ENCODE assay signal across 1 cellular context in genomic region chr7:30770936-30771858, GRCh38.
TF ChIP-seq lines count a peak whose summit lies in the region.

TSS of gene MINDY4 (plus strand) at chr7:30771417. CDS start at chr7:30771494, 77 bp downstream.

TF ChIP-seq in HEK293, 187 proteins besides CTCF, POLR2A, EP300 and RAD21 (continued from another document and continues in another):
- TF ChIP-seq ZNF530 (tag by site-specific recombination; IDR thresholded peaks at IDR 0.05; ENCODE audit: low read depth) (no peak), ZNF133 (tag by site-specific recombination; IDR thresholded peaks at IDR 0.05) (no peak), ZNF292 (tag by site-specific recombination; IDR thresholded peaks at IDR 0.05; ENCODE audit: borderline replicate concordance, low read depth) (no peak), ZNF302 (tag by site-specific recombination; IDR thresholded peaks at IDR 0.05; ENCODE audit: low read depth) (no peak), ZNF202 (tag by site-specific recombination; IDR thresholded peaks at IDR 0.05; ENCODE audit: borderline replicate concordance) (no peak), ZNF10 (tag by site-specific recombination; IDR thresholded peaks at IDR 0.05) (no peak), ZNF350 (tag by site-specific recombination; IDR thresholded peaks at IDR 0.05) (no peak), MZF1 (tag by site-specific recombination; IDR thresholded peaks at IDR 0.05; ENCODE audit: borderline replicate concordance) (no peak), ZNF623 (tag by site-specific recombination; IDR thresholded peaks at IDR 0.05) (no peak), ZNF404 (tag by site-specific recombination; IDR thresholded peaks at IDR 0.05) (no peak), ZNF362 (tag by site-specific recombination; IDR thresholded peaks at IDR 0.05) (no peak), ZNF558 (tag by site-specific recombination; IDR thresholded peaks at IDR 0.05) (no peak), ZSCAN4 (tag by site-specific recombination; IDR thresholded peaks at IDR 0.05) (no peak), SALL2 (tag by site-specific recombination; IDR thresholded peaks at IDR 0.05; ENCODE audit: borderline replicate concordance) (no peak), ZBTB7A (tag by site-specific recombination; IDR thresholded peaks at IDR 0.05; ENCODE audit: low read depth) (no peak), ZNF274 (IDR thresholded peaks at IDR 0.05; ENCODE audit: low read length) (no peak), ZNF274 (tag by site-specific recombination; IDR thresholded peaks at IDR 0.05; ENCODE audit: borderline replicate concordance) (no peak), HOXC10 (CRISPR knock-in tag; IDR thresholded peaks at IDR 0.05) (no peak), ZNF510 (tag by site-specific recombination; IDR thresholded peaks at IDR 0.05; ENCODE audit: insufficient replicate concordance) (no peak), ZNF366 (tag by site-specific recombination; conservative IDR thresholded peaks at IDR 0.05) (no peak), KLF16 (tag by site-specific recombination; IDR thresholded peaks at IDR 0.05) (no peak), ZNF777 (tag by site-specific recombination; IDR thresholded peaks at IDR 0.05; ENCODE audit: borderline replicate concordance) (no peak), ZNF121 (tag by site-specific recombination; IDR thresholded peaks at IDR 0.05) (no peak), ZNF169 (tag by site-specific recombination; IDR thresholded peaks at IDR 0.05) (no peak), SP7 (tag by site-specific recombination; IDR thresholded peaks at IDR 0.05) (peak; percentile 27; the same call in 1 of the 2 replicates), ZNF37A (tag by site-specific recombination; IDR thresholded peaks at IDR 0.05) (no peak), ZNF140 (tag by site-specific recombination; IDR thresholded peaks at IDR 0.05) (no peak), HOXD13 (CRISPR knock-in tag; IDR thresholded peaks at IDR 0.05; ENCODE audit: borderline replicate concordance) (no peak), ZBTB10 (tag by site-specific recombination; IDR thresholded peaks at IDR 0.05) (no peak), ZNF48 (tag by site-specific recombination; IDR thresholded peaks at IDR 0.05) (no peak), HOXA7 (CRISPR knock-in tag; IDR thresholded peaks at IDR 0.05; ENCODE audit: borderline replicate concordance) (no peak), PBX3 (CRISPR knock-in tag; IDR thresholded peaks at IDR 0.05) (peak; percentile 69; the same call in 1 of the 2 replicates), ZNF560 (tag by site-specific recombination; IDR thresholded peaks at IDR 0.05; ENCODE audit: borderline replicate concordance) (no peak), PRDM2 (tag by site-specific recombination; IDR thresholded peaks at IDR 0.05; ENCODE audit: borderline replicate concordance) (no peak), FEZF1 (tag by site-specific recombination; IDR thresholded peaks at IDR 0.05) (no peak), ZNF600 (tag by site-specific recombination; IDR thresholded peaks at IDR 0.05) (peak; percentile 90), ZNF280D (tag by site-specific recombination; IDR thresholded peaks at IDR 0.05) (no peak), PATZ1 (tag by site-specific recombination; IDR thresholded peaks at IDR 0.05) (peak; percentile 52; the same call in 1 of the 2 replicates), ZNF580 (tag by site-specific recombination; IDR thresholded peaks at IDR 0.05) (no peak), SP3 (tag by site-specific recombination; IDR thresholded peaks at IDR 0.05) (peak; percentile 54; the same call in 1 of the 2 replicates), ZNF174 (tag by site-specific recombination; IDR thresholded peaks at IDR 0.05) (no peak), ZXDB (tag by site-specific recombination; IDR thresholded peaks at IDR 0.05) (no peak), ZNF677 (tag by site-specific recombination; IDR thresholded peaks at IDR 0.05) (no peak), ZNF311 (tag by site-specific recombination; IDR thresholded peaks at IDR 0.05; ENCODE audit: borderline replicate concordance) (no peak), SP2 (tag by site-specific recombination; IDR thresholded peaks at IDR 0.05) (no peak), ZNF214 (tag by site-specific recombination; IDR thresholded peaks at IDR 0.05; ENCODE audit: borderline replicate concordance) (no peak), MEIS1 (CRISPR knock-in tag; IDR thresholded peaks at IDR 0.05; ENCODE audit: borderline replicate concordance) (no peak), ZNF521 (tag by site-specific recombination; IDR thresholded peaks at IDR 0.05) (no peak), ZBTB21 (tag by site-specific recombination; IDR thresholded peaks at IDR 0.05) (no peak), KLF17 (tag by site-specific recombination; IDR thresholded peaks at IDR 0.05) (no peak)
